8 cellular contexts compared by ENCODE assay signal in the genomic region with DNA sequence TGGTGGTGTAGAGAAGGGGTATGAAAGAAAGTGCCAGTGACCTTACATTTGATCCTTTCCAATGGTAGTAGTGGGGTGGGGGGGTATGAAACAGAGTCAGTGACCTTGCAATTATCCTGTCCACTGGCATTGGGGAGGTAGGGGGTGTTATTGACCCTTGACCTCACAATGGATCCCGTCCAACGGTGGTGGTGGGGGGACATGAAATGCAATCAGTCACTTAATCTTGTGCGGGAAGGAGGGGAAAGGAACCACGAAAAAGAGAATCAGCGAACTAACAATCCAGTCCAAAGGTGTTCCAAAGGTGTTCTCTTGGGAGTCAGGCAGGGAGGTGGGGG. TPM values are rescaled to one million over a fixed set of nuclear protein-coding genes. Genes with fewer than 3 reads are reported as not detected.
A peak's percentile ranks its signal among the peaks of the same experiment; 100 is the strongest.
DNase-seq lines count a peak whose midpoint lies in the region; ATAC-seq and TF ChIP-seq lines count a peak whose summit lies in the region.

No MANE protein-coding gene starts in this region.

- H3K27me3 ChIP-seq in Karpas-422 (ENCODE audit: low read length) = no peaks in the 10 kb centered on the region

- no peaks in the 10 kb centered on the region for H3K9me2 ChIP-seq in Karpas-422 (replicated peaks; ENCODE audit: insufficient read depth, low read length)

- no peaks in the 10 kb centered on the region for H3K36me3 ChIP-seq in Karpas-422 (ENCODE audit: insufficient read depth, low read length)

- no peaks in the 10 kb centered on the region for H3K9me3 ChIP-seq in Karpas-422 (ENCODE audit: low read length)

- no peaks in the 10 kb centered on the region for H3K36me3 Mint-ChIP-seq in natural killer cell treated with Interleukin-12 subunit alpha and Interleukin-12 subunit beta and Interleukin-15 and Interleukin-18, amount 100 ng/mL, for 72 hours

- DNase-seq in AG10803 (ENCODE audit: low read depth) (no peak), Karpas-422 (no peak), coronary artery (ENCODE audit: low spot score) (no peak), KG1 (lab: John Stamatoyannopoulos, UW) (no peak), amygdala (lab: John Stamatoyannopoulos, UW) (no peak), activated gamma-delta T cell (lab: John Stamatoyannopoulos, UW) (no peak)
- DNase-seq in natural killer cell treated with Interleukin-12 subunit alpha and Interleukin-12 subunit beta and Interleukin-15 and Interleukin-18, amount 100 ng/mL, for 72 hours (ENCODE audit: low spot score) = no peak

- peaks cover 17 to 19% of the 10 kb centered on the region in 2 donors for H3K4me1 Mint-ChIP-seq in natural killer cell treated with Interleukin-12 subunit alpha and Interleukin-12 subunit beta and Interleukin-15 and Interleukin-18, amount 100 ng/mL, for 72 hours (ENCODE audit: low read depth in 2 of 2)

- H4K20me1 ChIP-seq in Karpas-422 (ENCODE audit: insufficient read depth, low read depth, low read length) = no peaks in the 10 kb centered on the region; the same call in 1 of the 2 replicates

- H3K4me3 Mint-ChIP-seq in natural killer cell treated with Interleukin-12 subunit alpha and Interleukin-12 subunit beta and Interleukin-15 and Interleukin-18, amount 100 ng/mL, for 72 hours = peak overlapping the region; percentile 80

- peak overlapping the region; percentile 73 to 91 for H3K27ac Mint-ChIP-seq in natural killer cell treated with Interleukin-12 subunit alpha and Interleukin-12 subunit beta and Interleukin-15 and Interleukin-18, amount 100 ng/mL, for 72 hours

- TF ChIP-seq CTCF in AG10803 (conservative IDR thresholded peaks at IDR 0.05; ENCODE audit: low read length) = no peak
- no peak for TF ChIP-seq CTCF in coronary artery (IDR thresholded peaks at IDR 0.05)

- H2AFZ ChIP-seq in Karpas-422 (ENCODE audit: low read length) = peak overlapping the region; percentile 82; the same call in 1 of the 2 replicates

- H3K27ac ChIP-seq in Karpas-422 (ENCODE audit: low read length) (no peak overlapping the region), coronary artery (peak overlapping the region; percentile 86 to 92)

- H3K4me3 ChIP-seq in AG10803 (ENCODE audit: low read length) = peak overlapping the region; percentile 64
- peak overlapping the region; percentile 64 for H3K4me3 ChIP-seq in Karpas-422 (ENCODE audit: low read length)
- peak overlapping the region; percentile 84 for H3K4me3 ChIP-seq in coronary artery

- no peaks in the 10 kb centered on the region for H3K9me3 Mint-ChIP-seq in natural killer cell treated with Interleukin-12 subunit alpha and Interleukin-12 subunit beta and Interleukin-15 and Interleukin-18, amount 100 ng/mL, for 72 hours

- H3K4me1 ChIP-seq in Karpas-422 (ENCODE audit: low read length) = peaks cover 34% of the 10 kb centered on the region

- peak overlapping the region; percentile 63 for H3K4me2 ChIP-seq in Karpas-422 (ENCODE audit: low read depth, low read length, poor library complexity, severe bottlenecking)

- peak overlapping the region; percentile 66 for H3K9ac ChIP-seq in Karpas-422 (ENCODE audit: low read length)

- peaks cover 2 to 4% of the 10 kb centered on the region in 2 donors for H3K27me3 Mint-ChIP-seq in natural killer cell treated with Interleukin-12 subunit alpha and Interleukin-12 subunit beta and Interleukin-15 and Interleukin-18, amount 100 ng/mL, for 72 hours

- no peak for ATAC-seq in natural killer cell treated with Interleukin-12 subunit alpha and Interleukin-12 subunit beta and Interleukin-15 and Interleukin-18, amount 100 ng/mL, for 72 hours
- ATAC-seq in HG03095 (IDR thresholded peaks at IDR 0.05; ENCODE audit: unreplicated experiment) = no peak

- H3K79me2 ChIP-seq in Karpas-422 (ENCODE audit: low read length) = no peaks in the 10 kb centered on the region

RNA-seq across cellular contexts. Expression of a gene that starts 0.6 kb away (rescaled TPM):
- total RNA-seq in Karpas-422 (2014; rRNA removed; shearing (Covaris generic); ENCODE audit: low replicate concordance) = 13.8 and 20.1 TPM in 2 replicates
- 10 to 100 TPM; 21.8 to 37.6 TPM for total RNA-seq in natural killer cell treated with Interleukin-12 subunit alpha and Interleukin-12 subunit beta and Interleukin-15 and Interleukin-18, amount 100 ng/mL, for 72 hours
